13 cellular contexts compared by ENCODE assay signal in the genomic region with DNA sequence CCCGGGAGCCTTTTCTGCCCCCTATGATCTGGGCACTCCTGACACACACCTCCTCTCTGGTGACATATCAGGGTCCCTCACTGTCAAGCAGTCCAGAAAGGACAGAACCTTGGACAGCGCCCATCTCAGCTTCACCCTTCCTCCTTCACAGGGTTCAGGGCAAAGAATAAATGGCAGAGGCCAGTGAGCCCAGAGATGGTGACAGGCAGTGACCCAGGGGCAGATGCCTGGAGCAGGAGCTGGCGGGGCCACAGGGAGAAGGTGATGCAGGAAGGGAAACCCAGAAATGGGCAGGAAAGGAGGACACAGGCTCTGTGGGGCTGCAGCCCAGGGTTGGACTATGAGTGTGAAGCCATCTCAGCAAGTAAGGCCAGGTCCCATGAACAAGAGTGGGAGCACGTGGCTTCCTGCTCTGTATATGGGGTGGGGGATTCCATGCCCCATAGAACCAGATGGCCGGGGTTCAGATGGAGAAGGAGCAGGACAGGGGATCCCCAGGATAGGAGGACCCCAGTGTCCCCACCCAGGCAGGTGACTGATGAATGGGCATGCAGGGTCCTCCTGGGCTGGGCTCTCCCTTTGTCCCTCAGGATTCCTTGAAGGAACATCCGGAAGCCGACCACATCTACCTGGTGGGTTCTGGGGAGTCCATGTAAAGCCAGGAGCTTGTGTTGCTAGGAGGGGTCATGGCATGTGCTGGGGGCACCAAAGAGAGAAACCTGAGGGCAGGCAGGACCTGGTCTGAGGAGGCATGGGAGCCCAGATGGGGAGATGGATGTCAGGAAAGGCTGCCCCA. TPM values are rescaled to one million over a fixed set of nuclear protein-coding genes. Genes with fewer than 3 reads are reported as not detected.
DNase-seq lines count a peak whose midpoint lies in the region; ATAC-seq and TF ChIP-seq lines count a peak whose summit lies in the region.
"Had no signal": no experiment of that assay in that cellular context is flagged by ENCODE, and none has a peak within 500 bp of the region (broad histone marks: within the 10 kb centered on the region; RNA-seq: fewer than 3 reads in every experiment).

No MANE protein-coding gene starts in this region.

- CTCF ChIA-PET in HCT116 (lab: Charles Lee): interaction anchor here (4.6 kb wide), 1 partner anchor 10 kb away, joined by 22 read pairs; no protein-coding TSS in a partner anchor

- ATAC-seq in HCT116 (no peak), HG03139 (IDR thresholded peaks at IDR 0.05; ENCODE audit: unreplicated experiment) (no peak), GM18511 (IDR thresholded peaks at IDR 0.05; ENCODE audit: unreplicated experiment) (no peak)

- H2AFZ ChIP-seq in HCT116 (ENCODE audit: low read depth, low read length, poor library complexity, severe bottlenecking): no peak overlapping the region

- POLR2A ChIA-PET in HCT116 (lab: Charles Lee): no interaction called here

- H3K9me2 ChIP-seq in HCT116 (ENCODE audit: insufficient read depth): no peaks in the 10 kb centered on the region

- H3K4me3 ChIP-seq in HCT116 (replicated peaks in 1 of 2; ENCODE audit: low read depth in 1 of 2, low read length in 2 of 2) (no peak overlapping the region), liver (ENCODE audit: low read depth in 1 of 3, low read length in 3 of 3) (no peak overlapping the region)
- H3K4me3 ChIP-seq: cardiac muscle cell, left ventricle myocardium inferior, thoracic aorta had no signal

- TF ChIP-seq RAD21 in HCT116 (IDR thresholded peaks at IDR 0.05; ENCODE audit: low read depth) (no peak), liver (IDR thresholded peaks at IDR 0.05) (no peak)

- peak; percentile 37 for DNase-seq in Caki2 (ENCODE audit: low read depth)
- no peak for DNase-seq in HCT116 (ENCODE audit: low read depth, low spot score)
- peak; percentile 21 to 25 for DNase-seq in activated CD4-positive, alpha-beta T cell treated with anti-CD3 and anti-CD28 coated beads, Interleukin-2, amount 50 U/mL, for 48 hours
- DNase-seq in NCI-H524 (lab: John Stamatoyannopoulos, UW): no peak
- DNase-seq in NCI-H510A treated with DMSO at 0.1 percent for 48 hours (lab: John Stamatoyannopoulos, UW): no peak
- DNase-seq: left ventricle myocardium inferior, NCI-H510A had no signal

- no peaks in the 10 kb centered on the region for H3K4me1 ChIP-seq in HCT116 (ENCODE audit: control insufficient read depth in 1 of 2, insufficient read depth in 2 of 2, low read length in 2 of 2)
- peaks cover 0 to 3% (median 0%) of the 10 kb centered on the region in 4 donors for H3K4me1 ChIP-seq in liver (ENCODE audit: control insufficient read depth in 4 of 4, insufficient read depth in 4 of 4, low read length in 3 of 4)
- H3K4me1 ChIP-seq: left ventricle myocardium inferior had no signal

- H3K27me3 ChIP-seq in HCT116 (ENCODE audit: insufficient read depth, low read length) (peaks cover 23% of the 10 kb centered on the region), liver (ENCODE audit: control insufficient read depth in 4 of 4, insufficient read depth in 4 of 4, low read length in 3 of 4) (peaks cover 0 to 5% (median under 1%) of the 10 kb centered on the region in 4 donors)
- H3K27me3 ChIP-seq: cardiac muscle cell had no signal

- in situ Hi-C loops in Caki2 (cut with HindIII; ENCODE audit: low pct_unique_long_range_greater_than_20kb, low sequenced_read_pairs): no loop called here

- WGBS in liver: 59% methylated on average over 7 of the region's 7 CpGs

- TF ChIP-seq CTCF in HCT116 (IDR thresholded peaks at IDR 0.05 in 2 of 3, conservative IDR thresholded peaks at IDR 0.05 in 1 of 3; ENCODE audit: borderline replicate concordance in 1 of 3, insufficient read depth in 1 of 3, low read depth in 2 of 3, low read length in 2 of 3) (no peak), liver (IDR thresholded peaks at IDR 0.05; ENCODE audit: low read depth, low read length, missing input control) (no peak)

- no peak overlapping the region for H3K4me2 ChIP-seq in HCT116 (ENCODE audit: low read length)
- H3K4me2 ChIP-seq: KMS-11 had no signal

- no peaks in the 10 kb centered on the region for H4K20me1 ChIP-seq in HCT116 (ENCODE audit: insufficient read depth)

- H3K36me3 ChIP-seq in HCT116 (ENCODE audit: control insufficient read depth in 1 of 2, insufficient read depth in 2 of 2, low read length in 2 of 2) (no peaks in the 10 kb centered on the region), liver (ENCODE audit: control insufficient read depth in 4 of 4, insufficient read depth in 3 of 4, low read depth in 1 of 4, low read length in 3 of 4) (no peaks in the 10 kb centered on the region)
- H3K36me3 ChIP-seq: cardiac muscle cell, left ventricle myocardium inferior, thoracic aorta had no signal

- intact Hi-C loops in HCT116 (cut with micrococcal nuclease): no loop called here

- no TSS peak for BruUV-seq in HCT116 (replicated peaks; lab: Mats Ljungman, UMichigan)

- no peaks in the 10 kb centered on the region for H3K79me2 ChIP-seq in HCT116 (ENCODE audit: insufficient read depth, low read length)

- no peak overlapping the region for H3K27ac ChIP-seq in HCT116 (ENCODE audit: low read depth, low read length)
- H3K27ac ChIP-seq in liver (ENCODE audit: low read depth in 1 of 2, low read length in 2 of 2): no peak overlapping the region
- H3K27ac ChIP-seq: cardiac muscle cell, KMS-11, left ventricle myocardium inferior, thoracic aorta had no signal

- H3K9ac ChIP-seq in HCT116 (ENCODE audit: low read length): no peak overlapping the region
- no peak overlapping the region for H3K9ac ChIP-seq in liver (ENCODE audit: low read depth in 1 of 2, low read length in 2 of 2)
- H3K9ac ChIP-seq: KMS-11 had no signal

- no peak for TF ChIP-seq POLR2A in HCT116 (IDR thresholded peaks at IDR 0.05; ENCODE audit: borderline replicate concordance, extremely low read depth, insufficient read depth, insufficient read length)

- RAD21 ChIA-PET in HCT116 (lab: Charles Lee; ENCODE audit: low non-redundant PET in 1 of 2, low total read pairs in 2 of 2, uncharacterized antibody in 2 of 2, unreplicated experiment in 2 of 2): no interaction called here

- H3K9me3 ChIP-seq in HCT116 (ENCODE audit: control insufficient read depth in 1 of 2, insufficient read depth in 1 of 2, low read depth in 1 of 2, low read length in 2 of 2) (no peaks in the 10 kb centered on the region), liver (ENCODE audit: control insufficient read depth in 4 of 4, low read length in 3 of 4) (no peaks in the 10 kb centered on the region)

TF ChIP-seq in liver, 16 proteins besides CTCF, POLR2A, EP300 and RAD21:
- TF ChIP-seq, protein P1, sequence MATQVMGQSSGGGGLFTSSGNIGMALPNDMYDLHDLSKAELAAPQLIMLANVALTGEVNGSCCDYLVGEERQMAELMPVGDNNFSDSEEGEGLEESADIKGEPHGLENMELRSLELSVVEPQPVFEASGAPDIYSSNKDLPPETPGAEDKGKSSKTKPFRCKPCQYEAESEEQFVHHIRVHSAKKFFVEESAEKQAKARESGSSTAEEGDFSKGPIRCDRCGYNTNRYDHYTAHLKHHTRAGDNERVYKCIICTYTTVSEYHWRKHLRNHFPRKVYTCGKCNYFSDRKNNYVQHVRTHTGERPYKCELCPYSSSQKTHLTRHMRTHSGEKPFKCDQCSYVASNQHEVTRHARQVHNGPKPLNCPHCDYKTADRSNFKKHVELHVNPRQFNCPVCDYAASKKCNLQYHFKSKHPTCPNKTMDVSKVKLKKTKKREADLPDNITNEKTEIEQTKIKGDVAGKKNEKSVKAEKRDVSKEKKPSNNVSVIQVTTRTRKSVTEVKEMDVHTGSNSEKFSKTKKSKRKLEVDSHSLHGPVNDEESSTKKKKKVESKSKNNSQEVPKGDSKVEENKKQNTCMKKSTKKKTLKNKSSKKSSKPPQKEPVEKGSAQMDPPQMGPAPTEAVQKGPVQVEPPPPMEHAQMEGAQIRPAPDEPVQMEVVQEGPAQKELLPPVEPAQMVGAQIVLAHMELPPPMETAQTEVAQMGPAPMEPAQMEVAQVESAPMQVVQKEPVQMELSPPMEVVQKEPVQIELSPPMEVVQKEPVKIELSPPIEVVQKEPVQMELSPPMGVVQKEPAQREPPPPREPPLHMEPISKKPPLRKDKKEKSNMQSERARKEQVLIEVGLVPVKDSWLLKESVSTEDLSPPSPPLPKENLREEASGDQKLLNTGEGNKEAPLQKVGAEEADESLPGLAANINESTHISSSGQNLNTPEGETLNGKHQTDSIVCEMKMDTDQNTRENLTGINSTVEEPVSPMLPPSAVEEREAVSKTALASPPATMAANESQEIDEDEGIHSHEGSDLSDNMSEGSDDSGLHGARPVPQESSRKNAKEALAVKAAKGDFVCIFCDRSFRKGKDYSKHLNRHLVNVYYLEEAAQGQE (IDR thresholded peaks at IDR 0.05): peak; percentile 95
- TF ChIP-seq, protein P2, sequence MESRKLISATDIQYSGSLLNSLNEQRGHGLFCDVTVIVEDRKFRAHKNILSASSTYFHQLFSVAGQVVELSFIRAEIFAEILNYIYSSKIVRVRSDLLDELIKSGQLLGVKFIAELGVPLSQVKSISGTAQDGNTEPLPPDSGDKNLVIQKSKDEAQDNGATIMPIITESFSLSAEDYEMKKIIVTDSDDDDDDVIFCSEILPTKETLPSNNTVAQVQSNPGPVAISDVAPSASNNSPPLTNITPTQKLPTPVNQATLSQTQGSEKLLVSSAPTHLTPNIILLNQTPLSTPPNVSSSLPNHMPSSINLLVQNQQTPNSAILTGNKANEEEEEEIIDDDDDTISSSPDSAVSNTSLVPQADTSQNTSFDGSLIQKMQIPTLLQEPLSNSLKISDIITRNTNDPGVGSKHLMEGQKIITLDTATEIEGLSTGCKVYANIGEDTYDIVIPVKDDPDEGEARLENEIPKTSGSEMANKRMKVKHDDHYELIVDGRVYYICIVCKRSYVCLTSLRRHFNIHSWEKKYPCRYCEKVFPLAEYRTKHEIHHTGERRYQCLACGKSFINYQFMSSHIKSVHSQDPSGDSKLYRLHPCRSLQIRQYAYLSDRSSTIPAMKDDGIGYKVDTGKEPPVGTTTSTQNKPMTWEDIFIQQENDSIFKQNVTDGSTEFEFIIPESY (IDR thresholded peaks at IDR 0.05): no peak
TF ChIP-seq in liver: peak in this region for 1.

RNA-seq across cellular contexts. Expression of a gene that starts 8.5 kb away (rescaled TPM):
- total RNA-seq in Caki2 (2014; rRNA removed; shearing (Covaris generic); ENCODE audit: low replicate concordance): not detected in 2 replicates
- total RNA-seq in HCT116 (2021; ENCODE audit: unreplicated experiment) (not detected), liver (not detected)
- polyA plus RNA-seq in HCT116 (2012): not detected in 2 replicates
- under 1 TPM in 1 of 2 donors, not detected in 1; 0.03 TPM for polyA plus RNA-seq in liver
- total RNA-seq: cardiac muscle cell, thoracic aorta had no signal
- polyA plus RNA-seq: cardiac muscle cell had no signal

RNA-seq across cellular contexts. Expression of a gene that starts 11.8 kb away (rescaled TPM):
- total RNA-seq in Caki2 (2014; rRNA removed; shearing (Covaris generic); ENCODE audit: low replicate concordance): not detected in 2 replicates
- total RNA-seq in HCT116 (2021; ENCODE audit: unreplicated experiment) (0.22 TPM), liver (not detected)
- 0.03 TPM in 1 of 2 replicates, not detected in the other for polyA plus RNA-seq in HCT116 (2012)
- polyA plus RNA-seq in liver: under 1 TPM in 1 of 2 donors, not detected in 1; 0.02 TPM
- total RNA-seq: cardiac muscle cell, thoracic aorta had no signal
- polyA plus RNA-seq: cardiac muscle cell had no signal

RNA-seq across cellular contexts. Expression of a gene that starts 58.7 kb away (rescaled TPM):
- 2.8 and 4.1 TPM in 2 replicates for total RNA-seq in Caki2 (2014; rRNA removed; shearing (Covaris generic); ENCODE audit: low replicate concordance)
- total RNA-seq in HCT116 (2021; ENCODE audit: unreplicated experiment): 0.59 TPM
- polyA plus RNA-seq in HCT116 (2012): not detected in 2 replicates
- total RNA-seq in liver: 1 to 10 TPM in 1 of 2 donors, under 1 TPM in 1; 0.08 to 2.4 TPM
- polyA plus RNA-seq in liver: under 1 TPM in 1 of 2 donors, not detected in 1; 0.28 TPM
- total RNA-seq: cardiac muscle cell, thoracic aorta had no signal
- polyA plus RNA-seq: cardiac muscle cell had no signal

Comparison
In these comparisons a context has a peak if more than half of its experiments do, and no peak if none do; other contexts are left out.
1. DNase-seq: peak in Caki2 (single experiment) and activated CD4-positive, alpha-beta T cell treated with anti-CD3 and anti-CD28 coated beads, Interleukin-2, amount 50 U/mL, for 48 hours (2 of 2); none in HCT116 (single experiment), NCI-H524 (0 of 2) and NCI-H510A treated with DMSO at 0.1 percent for 48 hours (single experiment).